In the genomic region with DNA sequence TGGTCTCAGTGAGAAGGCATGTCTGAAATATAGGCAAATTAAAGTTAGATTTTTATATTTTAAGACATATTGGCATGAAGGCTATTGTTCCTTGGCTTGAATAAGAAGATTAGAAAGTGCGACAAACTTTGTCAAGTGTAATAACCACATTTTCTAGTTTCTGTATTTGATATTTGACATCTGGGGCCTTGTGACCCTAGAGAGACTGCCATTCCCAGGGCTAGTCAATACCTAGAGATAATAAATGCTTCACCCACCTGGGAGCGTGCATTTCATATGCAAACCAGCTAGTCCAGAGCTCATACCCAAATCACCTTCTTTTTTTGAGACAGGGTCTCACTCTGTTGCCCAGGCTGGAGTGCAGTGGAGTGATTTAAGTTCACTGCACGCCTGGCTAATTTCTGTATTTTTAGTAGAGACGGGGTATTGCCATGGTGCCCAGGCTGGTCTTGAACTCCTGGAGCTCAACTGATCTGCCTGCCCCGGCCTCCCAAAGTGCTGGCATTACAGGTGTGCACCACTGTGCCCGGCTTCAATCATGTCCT, we compare ENCODE assay signal across 16 cellular contexts.
A peak's percentile ranks its signal among the peaks of the same experiment; 100 is the strongest.
DNase-seq lines count a peak whose midpoint lies in the region; ATAC-seq and TF ChIP-seq lines count a peak whose summit lies in the region.
"Had no signal": no experiment of that assay in that cellular context is flagged by ENCODE, and none has a peak within 500 bp of the region (broad histone marks: within the 10 kb centered on the region; RNA-seq: fewer than 3 reads in every experiment).

No MANE protein-coding gene starts in this region.

- H3K4me3 ChIP-seq in Karpas-422 (ENCODE audit: low read length) (no peak overlapping the region), PC-9 (no peak overlapping the region)
- H3K4me3 ChIP-seq: suprapubic skin had no signal

- peak overlapping the region in 3 of 10 donors; percentile 7 to 52 (median 45) for H3K27ac Mint-ChIP-seq in naive thymus-derived CD8-positive, alpha-beta T cell
- H3K27ac Mint-ChIP-seq: WTC11 had no signal

- no peak overlapping the region for H3K9ac ChIP-seq in Karpas-422 (ENCODE audit: low read length)

- no peaks in the 10 kb centered on the region for H3K79me2 ChIP-seq in Karpas-422 (ENCODE audit: low read length)
- H3K79me2 ChIP-seq in PC-9 (ENCODE audit: low read depth): no peaks in the 10 kb centered on the region

- CTCF ChIA-PET in PC-9 (lab: Charles Lee): no interaction called here

- ATAC-seq in GM18502 (IDR thresholded peaks at IDR 0.05; ENCODE audit: poor library complexity, unreplicated experiment): peak; percentile 55
- ATAC-seq in GM19468 (IDR thresholded peaks at IDR 0.05; ENCODE audit: extremely low read depth, unreplicated experiment): peak; percentile 29
- ATAC-seq in HG02981 (IDR thresholded peaks at IDR 0.05; ENCODE audit: unreplicated experiment): peak; percentile 42
- no peak for ATAC-seq in naive thymus-derived CD8-positive, alpha-beta T cell
- ATAC-seq: left colon, WTC11 had no signal

- no peak overlapping the region for H3K4me3 Mint-ChIP-seq in naive thymus-derived CD8-positive, alpha-beta T cell
- H3K4me3 Mint-ChIP-seq: WTC11 had no signal

- H3K27me3 ChIP-seq in Karpas-422 (ENCODE audit: low read length) (no peaks in the 10 kb centered on the region), PC-9 (ENCODE audit: insufficient read depth, low read depth) (no peaks in the 10 kb centered on the region)
- H3K27me3 ChIP-seq: BE2C, suprapubic skin had no signal

- H3K36me3 ChIP-seq in Karpas-422 (ENCODE audit: insufficient read depth, low read length) (no peaks in the 10 kb centered on the region), PC-9 (ENCODE audit: low read depth) (no peaks in the 10 kb centered on the region)
- H3K36me3 ChIP-seq: BE2C, suprapubic skin had no signal

- no peak overlapping the region for H3K27ac ChIP-seq in Karpas-422 (ENCODE audit: low read length)
- no peak overlapping the region for H3K27ac ChIP-seq in PC-9
- H3K27ac ChIP-seq: RWPE1, suprapubic skin had no signal

- BruUV-seq in PC-9 (replicated peaks; lab: Mats Ljungman, UMichigan): no TSS peak

- H3F3A ChIP-seq in PC-9 (ENCODE audit: insufficient read depth, low read depth): no peaks in the 10 kb centered on the region

- no peak for TF ChIP-seq POLR2A in erythroblast (IDR thresholded peaks at IDR 0.05; ENCODE audit: low read length)

- no peak for TF ChIP-seq CTCF in PC-9 (conservative IDR thresholded peaks at IDR 0.05)

- no peaks in the 10 kb centered on the region for H3K36me3 Mint-ChIP-seq in naive thymus-derived CD8-positive, alpha-beta T cell
- H3K36me3 Mint-ChIP-seq: WTC11 had no signal

- no peaks in the 10 kb centered on the region for H3K9me3 Mint-ChIP-seq in naive thymus-derived CD8-positive, alpha-beta T cell
- H3K9me3 Mint-ChIP-seq: WTC11 had no signal

- H3K4me2 ChIP-seq in Karpas-422 (ENCODE audit: low read depth, low read length, poor library complexity, severe bottlenecking): peak overlapping the region; percentile 45
- no peak overlapping the region for H3K4me2 ChIP-seq in PC-9

- H3K4me1 Mint-ChIP-seq in naive thymus-derived CD8-positive, alpha-beta T cell: peaks cover 21 to 85% (median 52%) of the 10 kb centered on the region in 4 donors

- no peaks in the 10 kb centered on the region for H3K27me3 Mint-ChIP-seq in naive thymus-derived CD8-positive, alpha-beta T cell

- no peaks in the 10 kb centered on the region for H3K9me3 ChIP-seq in Karpas-422 (ENCODE audit: low read length)
- no peaks in the 10 kb centered on the region for H3K9me3 ChIP-seq in PC-9 (ENCODE audit: insufficient read depth, low read depth)
- H3K9me3 ChIP-seq: BE2C, suprapubic skin had no signal

- H4K20me1 ChIP-seq in Karpas-422 (ENCODE audit: insufficient read depth, low read depth, low read length) (no peaks in the 10 kb centered on the region), PC-9 (ENCODE audit: insufficient read depth) (no peaks in the 10 kb centered on the region)

- no peak overlapping the region for H2AFZ ChIP-seq in Karpas-422 (ENCODE audit: low read length)
- no peak overlapping the region for H2AFZ ChIP-seq in PC-9

- H3K4me1 ChIP-seq in Karpas-422 (ENCODE audit: low read length) (peaks cover 74% of the 10 kb centered on the region), PC-9 (replicated peaks; ENCODE audit: insufficient read depth) (peaks cover 12% of the 10 kb centered on the region; the same call in 1 of the 2 replicates)
- H3K4me1 ChIP-seq: BE2C had no signal

- intact Hi-C loops in PC-9 (cut with micrococcal nuclease; ENCODE audit: unreplicated experiment): no loop called here

- DNase-seq in Karpas-422: peak; percentile 90
- DNase-seq in PC-9: no peak
- no peak for DNase-seq in NCI-H2171 treated with DMSO at 0.1 percent for 48 hours (lab: John Stamatoyannopoulos, UW)
- DNase-seq in erythroblast (lab: John Stamatoyannopoulos, UW): no peak
- no peak for DNase-seq in naive thymus-derived CD8-positive, alpha-beta T cell
- DNase-seq: BE2C; left colon; NCI-H2029 treated with DMSO at 0.1 percent for 48 hours; posterior cingulate gyrus; stimulated activated CD4-positive, alpha-beta T cell treated with anti-CD3 and anti-CD28 coated beads, Interleukin-2, amount 100 ng/mL, for 48 hours had no signal

- POLR2A ChIA-PET in PC-9 (lab: Charles Lee; ENCODE audit: unreplicated experiment): no interaction called here
- POLR2A ChIA-PET in naive thymus-derived CD8-positive, alpha-beta T cell (lab: Charles Lee): interaction anchor here (1.0 kb wide), 1 partner anchor 12 kb away, joined by 3 read pairs; no protein-coding TSS in a partner anchor

- no peaks in the 10 kb centered on the region for H3K9me2 ChIP-seq in Karpas-422 (replicated peaks; ENCODE audit: insufficient read depth, low read length)
- no peaks in the 10 kb centered on the region for H3K9me2 ChIP-seq in PC-9 (ENCODE audit: insufficient read depth)

Comparison
In these comparisons a context has a peak if more than half of its experiments do, and no peak if none do; other contexts are left out.
1. ATAC-seq: peak in GM18502 (single experiment), GM19468 (single experiment) and HG02981 (single experiment); none in naive thymus-derived CD8-positive, alpha-beta T cell (0 of 2).